In genomic region chr6:34437644-34437970, GRCh38 we compare ENCODE assay signal across 30 cellular contexts. TPM values are rescaled to one million over a fixed set of nuclear protein-coding genes. Genes with fewer than 3 reads are reported as not detected.
"Had no signal": no experiment of that assay in that cellular context is flagged by ENCODE, and none has a peak within 500 bp of the region (broad histone marks: within the 10 kb centered on the region; RNA-seq: fewer than 3 reads in every experiment).

No MANE protein-coding gene starts in this region.

- H3K4me3 ChIP-seq: neural progenitor cell, ovary, psoas muscle, skin epidermis, smooth muscle cell, spleen, suprapubic skin, thoracic aorta, thyroid gland, tibial nerve, upper lobe of left lung, vagina had no signal

- H3K4me1 Mint-ChIP-seq: natural killer cell; nephron; neural progenitor cell; stimulated activated naive CD8-positive, alpha-beta T cell treated with anti-CD3 and anti-CD28 coated beads, Interleukin-15, amount 100 ng/mL, for 72 hours had no signal

- H3K27me3 Mint-ChIP-seq: progenitor cell of endocrine pancreas had no signal

- H3K27ac Mint-ChIP-seq: naive thymus-derived CD4-positive, alpha-beta T cell; natural killer cell; nephron; neural progenitor cell; progenitor cell of endocrine pancreas; stimulated activated memory B cell treated with anti-CD40 and anti-IgM and Interleukin-4, amounts not matched to agents 10 μg/mL and 1 μg/mL and 100 μg/mL, for 72 hours; stimulated activated naive CD8-positive, alpha-beta T cell treated with anti-CD3 and anti-CD28 coated beads, Interleukin-15, amount 100 ng/mL, for 72 hours had no signal

- H3K9ac ChIP-seq: neural progenitor cell, parathyroid adenoma had no signal

- DNase-seq: naive thymus-derived CD4-positive, alpha-beta T cell; natural killer cell; occipital lobe; ovary; psoas muscle; right cardiac atrium; spleen; stimulated activated CD4-positive, alpha-beta T cell treated with anti-CD3 and anti-CD28 coated beads, Interleukin-12 subunit alpha, Interleukin-12 subunit beta, amount 100 ng/mL, for 4 hours; stimulated activated CD4-positive, alpha-beta T cell treated with anti-CD3 and anti-CD28 coated beads, Interleukin-1b, Interleukin-23, amount 100 ng/mL, for 48 hours; stimulated activated CD4-positive, alpha-beta T cell treated with anti-CD3 and anti-CD28 coated beads, Interleukin-4, amount 100 ng/mL, for 1 hour; stimulated activated CD4-positive, alpha-beta T cell treated with anti-CD3 and anti-CD28 coated beads, Interleukin-4, amount 100 ng/mL, for 4 hours; stimulated activated CD8-positive, alpha-beta memory T cell treated with anti-CD3 and anti-CD28 coated beads, Interleukin-4, amount 100 ng/mL, for 48 hours; stimulated activated naive CD4-positive, alpha-beta T cell; stimulated activated naive CD8-positive, alpha-beta T cell treated with anti-CD3 and anti-CD28 coated beads, Interleukin-15, amount 100 ng/mL, for 72 hours; stimulated activated naive CD8-positive, alpha-beta T cell treated with anti-CD3 and anti-CD28 coated beads, Interleukin-15, Interleukin-2, amounts not matched to agents 100 U/mL and 50 U/mL, for 24 hours; substantia nigra; thyroid gland had no signal

- H3K4me2 ChIP-seq: neural progenitor cell, smooth muscle cell had no signal

- H3K9me3 ChIP-seq: ovary, psoas muscle, spleen, suprapubic skin, thoracic aorta, thyroid gland, upper lobe of left lung, vagina had no signal

- H3K4me3 Mint-ChIP-seq: naive thymus-derived CD4-positive, alpha-beta T cell; natural killer cell; nephron; neural progenitor cell; stimulated activated memory B cell treated with anti-CD40 and anti-IgM and Interleukin-4, amounts not matched to agents 10 μg/mL and 1 μg/mL and 100 μg/mL, for 72 hours; stimulated activated naive CD8-positive, alpha-beta T cell treated with anti-CD3 and anti-CD28 coated beads, Interleukin-15, amount 100 ng/mL, for 72 hours had no signal

- H3K27ac ChIP-seq: neural progenitor cell, ovary, parathyroid adenoma, psoas muscle, skin epidermis, spleen, suprapubic skin, thoracic aorta, thyroid gland, tibial nerve, upper lobe of left lung, vagina had no signal

- H3K36me3 Mint-ChIP-seq: natural killer cell, neural progenitor cell had no signal

- H2AFZ ChIP-seq: neural progenitor cell, parathyroid adenoma had no signal

- H3K36me3 ChIP-seq: neural progenitor cell, ovary, spleen, suprapubic skin, thoracic aorta, thyroid gland, tibial nerve, upper lobe of left lung, vagina had no signal

- H3K9me3 Mint-ChIP-seq: natural killer cell had no signal

- H3K79me2 ChIP-seq: parathyroid adenoma had no signal

- H3K27me3 ChIP-seq: neural progenitor cell, ovary, spleen, suprapubic skin, thyroid gland, tibial nerve, upper lobe of left lung, vagina had no signal

- H3K4me1 ChIP-seq: neural progenitor cell, parathyroid adenoma, psoas muscle, spleen, suprapubic skin, thyroid gland, tibial nerve, upper lobe of left lung, vagina had no signal

RNA-seq across cellular contexts. Expression of gene PACSIN1, which starts 28.3 kb away (rescaled TPM):
- total RNA-seq: osteoblast, smooth muscle cell had no signal
- polyA plus RNA-seq: smooth muscle cell had no signal
